Comparison of ENCODE assay signal across 8 cellular contexts in the genomic region with DNA sequence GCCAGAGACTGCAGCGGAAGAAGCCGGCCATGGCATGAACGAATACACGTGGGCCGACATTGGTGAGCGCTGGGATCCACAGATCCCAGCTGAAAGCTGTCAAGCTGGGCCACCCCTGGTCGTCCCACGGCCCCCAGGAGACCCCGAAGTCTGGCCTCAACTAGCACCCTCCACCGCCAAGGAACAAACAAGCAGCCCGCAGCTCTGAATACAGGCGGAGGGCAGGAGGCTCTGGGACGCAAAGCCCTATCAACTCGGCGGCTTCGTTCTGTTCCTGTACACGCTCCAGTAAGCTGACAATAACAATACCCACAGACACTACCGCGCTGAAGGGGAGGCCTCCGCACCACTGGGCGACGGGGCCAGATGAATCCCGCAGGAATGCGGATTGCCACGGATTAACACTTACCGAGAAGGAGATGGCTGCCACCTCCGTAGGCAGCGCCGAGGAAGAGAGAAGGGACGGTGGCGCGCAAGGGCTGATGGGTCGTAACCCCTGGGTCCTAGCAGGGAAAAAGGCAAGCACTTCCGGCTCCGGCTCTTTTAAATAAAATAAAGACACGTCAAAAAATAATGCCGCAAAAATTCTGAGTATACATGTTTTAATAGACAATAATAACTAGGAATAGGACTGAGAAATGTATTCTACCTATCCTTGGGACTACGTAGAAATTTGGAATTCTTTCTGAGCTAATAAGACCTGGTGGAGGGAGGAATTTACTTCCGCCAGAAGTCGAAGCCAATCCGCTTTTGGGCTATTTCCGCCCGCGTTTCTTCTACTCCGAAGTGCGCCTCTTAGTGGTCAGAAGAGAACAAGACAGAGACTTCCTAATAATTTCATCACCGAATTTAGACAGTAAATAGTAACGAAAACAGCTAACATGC. TPM values are rescaled to one million over a fixed set of nuclear protein-coding genes. Genes with fewer than 3 reads are reported as not detected.
A peak's percentile ranks its signal among the peaks of the same experiment; 100 is the strongest.
DNase-seq lines count a peak whose midpoint lies in the region; TF ChIP-seq lines count a peak whose summit lies in the region.

Gene RPL32 (minus strand): TSS at position 481 of the 885 bp plus-strand sequence. CDS start 1,328 bp downstream, outside the sequence.

- TF ChIP-seq CTCF in GM06990 (IDR thresholded peaks at IDR 0.05; ENCODE audit: insufficient read depth, low read length, poor library complexity, severe bottlenecking) (peak; percentile 80), HFFc6 (IDR thresholded peaks at IDR 0.05) (peak; percentile 91)

- peak within 1 kb of the TSS; percentile 99 for H3K27ac Mint-ChIP-seq in HFFc6
- peak within 1 kb of the TSS; percentile 99 for H3K27ac Mint-ChIP-seq in activated naive CD4-positive, alpha-beta T cell treated with anti-CD3 and anti-CD28 coated beads for 36 hours

- H3K27me3 Mint-ChIP-seq in HFFc6 (ENCODE audit: insufficient read depth): peaks cover 2% of the 10 kb centered on the region; the same call in 1 of the 2 replicates
- no peaks in the 10 kb centered on the region for H3K27me3 Mint-ChIP-seq in activated naive CD4-positive, alpha-beta T cell treated with anti-CD3 and anti-CD28 coated beads for 36 hours (ENCODE audit: low read depth)

- peak within 1 kb of the TSS; percentile 99 for H3K4me3 Mint-ChIP-seq in HFFc6
- peak within 1 kb of the TSS; percentile 96 for H3K4me3 Mint-ChIP-seq in activated naive CD4-positive, alpha-beta T cell treated with anti-CD3 and anti-CD28 coated beads for 36 hours

- peaks cover 25% of the 10 kb centered on the region for H3K36me3 ChIP-seq in GM06990 (ENCODE audit: control insufficient read depth, insufficient read depth, low read length)

- DNase-seq in GM06990 (ENCODE audit: extremely low read depth, insufficient read length): peak; percentile 85
- peak; percentile 91 for DNase-seq in HFFc6
- peak; percentile 97 for DNase-seq in NAMALWA (ENCODE audit: low spot score)
- peak; percentile 97 for DNase-seq in SK-N-DZ (ENCODE audit: low spot score)
- DNase-seq in activated naive CD4-positive, alpha-beta T cell treated with anti-CD3 and anti-CD28 coated beads for 36 hours: peak; percentile 90
- DNase-seq in germinal center (ENCODE audit: low spot score): peak; percentile 89
- peak; percentile 88 for DNase-seq in non-pigmented ciliary epithelial cell (ENCODE audit: low read depth)
- peak; percentile 99 for DNase-seq in superior temporal gyrus (ENCODE audit: extremely low spot score)

- H3K4me3 ChIP-seq in GM06990 (replicated peaks; ENCODE audit: low read depth, low read length): peak within 1 kb of the TSS; percentile 99

- peaks cover 48% of the 10 kb centered on the region for H3K36me3 Mint-ChIP-seq in HFFc6 (ENCODE audit: low read depth)
- peaks cover 52% of the 10 kb centered on the region for H3K36me3 Mint-ChIP-seq in activated naive CD4-positive, alpha-beta T cell treated with anti-CD3 and anti-CD28 coated beads for 36 hours (ENCODE audit: low read depth)

- intact Hi-C loops in activated naive CD4-positive, alpha-beta T cell treated with anti-CD3 and anti-CD28 coated beads for 36 hours (cut with micrococcal nuclease): loop anchor here (1.0 to 10.0 kb wide), 10 partner anchors 31 to 1336 kb away; partner anchors contain the start of genes LSM3, MKRN2, RAF1 and TAMM41

- H3K9me3 Mint-ChIP-seq in HFFc6: no peaks in the 10 kb centered on the region
- H3K9me3 Mint-ChIP-seq in activated naive CD4-positive, alpha-beta T cell treated with anti-CD3 and anti-CD28 coated beads for 36 hours: no peaks in the 10 kb centered on the region

- CTCF ChIA-PET in activated naive CD4-positive, alpha-beta T cell treated with anti-CD3 and anti-CD28 coated beads for 36 hours (lab: Charles Lee): interaction anchor here (0.6 to 3.7 kb wide), 25 partner anchors 9 to 703 kb away, joined by 3 to 19 read pairs (median 4); partner anchors contain the start of gene TSEN2

- no peaks in the 10 kb centered on the region for H3K27me3 ChIP-seq in GM06990 (replicated peaks; ENCODE audit: control insufficient read depth, insufficient read depth, low read length)

- peaks cover 50% of the 10 kb centered on the region for H3K4me1 Mint-ChIP-seq in HFFc6 (ENCODE audit: low read depth)
- peaks cover 48% of the 10 kb centered on the region for H3K4me1 Mint-ChIP-seq in activated naive CD4-positive, alpha-beta T cell treated with anti-CD3 and anti-CD28 coated beads for 36 hours (ENCODE audit: low read depth)

RNA-seq across cellular contexts. Expression of gene RPL32, which starts in this region (rescaled TPM):
- 1,000 to 10,000 TPM; 1,490 to 1,730 (median 1,677) TPM for total RNA-seq in HFFc6 (2021; fragmentation: NEBNext Ultra II Directional; extraction: Animal tissue kit (Norgen Biotek cat#: 25700))
- polyA plus RNA-seq in SK-N-DZ (2014; cell fraction: cytosol; rRNA removed): 3,712 and 4,687 TPM in 2 replicates
- 1,219 and 2,794 TPM in 2 replicates for polyA plus RNA-seq in SK-N-DZ (2014; cell fraction: nucleus; rRNA removed)
- 1,000 to 10,000 TPM; 3,385 to 3,704 TPM for total RNA-seq in activated naive CD4-positive, alpha-beta T cell treated with anti-CD3 and anti-CD28 coated beads for 36 hours

Comparison
In these comparisons a context has a peak if more than half of its experiments do, and no peak if none do; other contexts are left out.
1. Peak in every context shown above with its lines: DNase-seq and H3K4me3 ChIP-seq.